ENCODE assay signal across 2 cellular contexts in the genomic region with DNA sequence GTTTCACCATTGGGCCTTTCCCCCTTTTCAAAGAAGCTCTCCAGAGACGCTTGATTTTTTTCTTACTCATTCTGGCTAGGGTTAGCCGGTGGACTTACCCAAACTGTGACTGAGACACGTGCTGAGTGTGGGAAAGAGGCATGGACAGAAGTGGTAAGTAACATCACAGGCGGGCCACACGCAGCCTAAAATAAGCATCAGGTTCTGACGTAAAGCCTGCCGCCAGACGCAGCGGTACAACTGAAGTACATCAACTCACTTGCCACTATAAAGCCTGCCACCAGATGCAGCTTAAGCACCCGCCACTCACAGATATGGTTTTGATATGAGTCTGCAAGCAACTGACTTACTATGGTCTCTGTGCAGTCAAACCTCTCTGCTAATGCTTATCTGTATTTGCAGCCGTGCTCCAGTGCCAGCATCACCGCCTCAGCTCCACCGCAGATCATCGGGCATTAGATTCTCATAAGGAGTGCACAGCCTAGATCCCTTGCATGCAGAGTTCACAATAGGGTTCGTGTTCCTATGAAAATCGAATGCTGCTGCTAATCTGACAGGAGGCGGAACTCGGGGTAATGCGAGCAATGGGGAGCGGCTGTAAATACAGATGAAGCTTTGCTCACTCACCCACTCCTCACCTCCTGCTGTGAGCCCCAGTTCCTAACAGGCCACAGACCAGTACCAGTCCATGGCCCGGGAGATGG.
A peak's percentile ranks its signal among the peaks of the same experiment; 100 is the strongest.
TF ChIP-seq lines count a peak whose summit lies in the region.

No MANE protein-coding gene starts in this region.

TF ChIP-seq in HEK293, 187 proteins besides CTCF, POLR2A, EP300 and RAD21:
- TF ChIP-seq ZNF610 (tag by site-specific recombination; IDR thresholded peaks at IDR 0.05; ENCODE audit: borderline replicate concordance), result peak; percentile 99
- TF ChIP-seq, protein P1, sequence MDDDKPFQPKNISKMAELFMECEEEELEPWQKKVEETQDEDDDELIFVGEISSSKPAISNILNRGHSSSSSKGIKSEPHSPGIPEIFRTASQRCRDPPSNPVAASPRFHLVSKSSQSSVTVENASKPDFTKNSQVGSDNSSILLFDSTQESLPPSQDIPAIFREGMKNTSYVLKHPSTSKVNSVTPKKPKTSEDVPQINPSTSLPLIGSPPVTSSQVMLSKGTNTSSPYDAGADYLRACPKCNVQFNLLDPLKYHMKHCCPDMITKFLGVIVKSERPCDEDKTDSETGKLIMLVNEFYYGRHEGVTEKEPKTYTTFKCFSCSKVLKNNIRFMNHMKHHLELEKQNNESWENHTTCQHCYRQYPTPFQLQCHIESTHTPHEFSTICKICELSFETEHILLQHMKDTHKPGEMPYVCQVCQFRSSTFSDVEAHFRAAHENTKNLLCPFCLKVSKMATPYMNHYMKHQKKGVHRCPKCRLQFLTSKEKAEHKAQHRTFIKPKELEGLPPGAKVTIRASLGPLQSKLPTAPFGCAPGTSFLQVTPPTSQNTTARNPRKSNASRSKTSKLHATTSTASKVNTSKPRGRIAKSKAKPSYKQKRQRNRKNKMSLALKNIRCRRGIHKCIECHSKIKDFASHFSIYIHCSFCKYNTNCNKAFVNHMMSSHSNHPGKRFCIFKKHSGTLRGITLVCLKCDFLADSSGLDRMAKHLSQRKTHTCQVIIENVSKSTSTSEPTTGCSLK (tag by site-specific recombination; IDR thresholded peaks at IDR 0.05), result no peak

TF ChIP-seq in GM12878, 131 proteins besides CTCF, POLR2A, EP300 and RAD21 (continues in another document):
- no peak for TF ChIP-seq HCFC1 (IDR thresholded peaks at IDR 0.05; ENCODE audit: low read length)
- TF ChIP-seq SMARCA5 (IDR thresholded peaks at IDR 0.05), result no peak
- TF ChIP-seq WRNIP1 (IDR thresholded peaks at IDR 0.05; ENCODE audit: borderline replicate concordance, low read depth, low read length), result no peak
- no peak for TF ChIP-seq BRCA1 (IDR thresholded peaks at IDR 0.05; ENCODE audit: low read depth, low read length)
- no peak; the same call in 1 of the 2 replicates for TF ChIP-seq IKZF1 (conservative IDR thresholded peaks at IDR 0.05)
- TF ChIP-seq, protein P2, sequence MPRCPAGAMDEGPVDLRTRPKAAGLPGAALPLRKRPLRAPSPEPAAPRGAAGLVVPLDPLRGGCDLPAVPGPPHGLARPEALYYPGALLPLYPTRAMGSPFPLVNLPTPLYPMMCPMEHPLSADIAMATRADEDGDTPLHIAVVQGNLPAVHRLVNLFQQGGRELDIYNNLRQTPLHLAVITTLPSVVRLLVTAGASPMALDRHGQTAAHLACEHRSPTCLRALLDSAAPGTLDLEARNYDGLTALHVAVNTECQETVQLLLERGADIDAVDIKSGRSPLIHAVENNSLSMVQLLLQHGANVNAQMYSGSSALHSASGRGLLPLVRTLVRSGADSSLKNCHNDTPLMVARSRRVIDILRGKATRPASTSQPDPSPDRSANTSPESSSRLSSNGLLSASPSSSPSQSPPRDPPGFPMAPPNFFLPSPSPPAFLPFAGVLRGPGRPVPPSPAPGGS (IDR thresholded peaks at IDR 0.05; ENCODE audit: borderline replicate concordance, insufficient read depth, low read depth, low read length, poor library complexity, severe bottlenecking), result no peak
- TF ChIP-seq MEF2A (IDR thresholded peaks at IDR 0.05; ENCODE audit: insufficient read depth, low read depth, low read length), result peak; percentile 70; the same call in 1 of the 2 replicates
- no peak for TF ChIP-seq SUPT20H (IDR thresholded peaks at IDR 0.05; ENCODE audit: borderline replicate concordance, control insufficient read depth, low read depth, low read length)
- TF ChIP-seq RFX5 (IDR thresholded peaks at IDR 0.05; ENCODE audit: low read depth, low read length), result no peak
- TF ChIP-seq ZNF384 (IDR thresholded peaks at IDR 0.05; ENCODE audit: borderline replicate concordance, low read depth, low read length), result peak; percentile 66; the same call in 1 of the 2 replicates
- peak; percentile 86 for TF ChIP-seq CREB1 (IDR thresholded peaks at IDR 0.05; ENCODE audit: low read depth)
- no peak for TF ChIP-seq CEBPB (IDR thresholded peaks at IDR 0.05; ENCODE audit: borderline replicate concordance in 1 of 2, low read depth in 2 of 2, low read length in 2 of 2)
- TF ChIP-seq ZNF274 (IDR thresholded peaks at IDR 0.05; ENCODE audit: insufficient read depth, insufficient read length), result no peak
- TF ChIP-seq ETV6 (conservative IDR thresholded peaks at IDR 0.05 in 1 of 2, IDR thresholded peaks at IDR 0.05 in 1 of 2; ENCODE audit: borderline replicate concordance in 1 of 2, low read depth in 1 of 2), result peak in 1 of 2 experiments; percentile 20; a peak in 1 of 4 replicates
- TF ChIP-seq MXI1 (IDR thresholded peaks at IDR 0.05; ENCODE audit: low read depth, low read length), result 0 out of 2 replicates have a peak, but pooled peaks have one; percentile 40
- TF ChIP-seq NR2C1 (IDR thresholded peaks at IDR 0.05), result no peak
- peak; percentile 72 for TF ChIP-seq RUNX3 (IDR thresholded peaks at IDR 0.05; ENCODE audit: low read length)
- no peak for TF ChIP-seq STAT3 (IDR thresholded peaks at IDR 0.05; ENCODE audit: low read depth, low read length)
- TF ChIP-seq SMAD1 (IDR thresholded peaks at IDR 0.05; ENCODE audit: low read depth, partially characterized antibody), result no peak
- no peak for TF ChIP-seq NRF1 (conservative IDR thresholded peaks at IDR 0.05; ENCODE audit: low read depth, low read length)
- no peak for TF ChIP-seq POLR2AphosphoS5 (IDR thresholded peaks at IDR 0.05; ENCODE audit: low read length)
- TF ChIP-seq NFYA (IDR thresholded peaks at IDR 0.05; ENCODE audit: borderline replicate concordance, low read depth, low read length), result no peak
- TF ChIP-seq ATF7 (IDR thresholded peaks at IDR 0.05; ENCODE audit: low read depth), result peak; percentile 50; the same call in 1 of the 2 replicates
- TF ChIP-seq, protein P3, sequence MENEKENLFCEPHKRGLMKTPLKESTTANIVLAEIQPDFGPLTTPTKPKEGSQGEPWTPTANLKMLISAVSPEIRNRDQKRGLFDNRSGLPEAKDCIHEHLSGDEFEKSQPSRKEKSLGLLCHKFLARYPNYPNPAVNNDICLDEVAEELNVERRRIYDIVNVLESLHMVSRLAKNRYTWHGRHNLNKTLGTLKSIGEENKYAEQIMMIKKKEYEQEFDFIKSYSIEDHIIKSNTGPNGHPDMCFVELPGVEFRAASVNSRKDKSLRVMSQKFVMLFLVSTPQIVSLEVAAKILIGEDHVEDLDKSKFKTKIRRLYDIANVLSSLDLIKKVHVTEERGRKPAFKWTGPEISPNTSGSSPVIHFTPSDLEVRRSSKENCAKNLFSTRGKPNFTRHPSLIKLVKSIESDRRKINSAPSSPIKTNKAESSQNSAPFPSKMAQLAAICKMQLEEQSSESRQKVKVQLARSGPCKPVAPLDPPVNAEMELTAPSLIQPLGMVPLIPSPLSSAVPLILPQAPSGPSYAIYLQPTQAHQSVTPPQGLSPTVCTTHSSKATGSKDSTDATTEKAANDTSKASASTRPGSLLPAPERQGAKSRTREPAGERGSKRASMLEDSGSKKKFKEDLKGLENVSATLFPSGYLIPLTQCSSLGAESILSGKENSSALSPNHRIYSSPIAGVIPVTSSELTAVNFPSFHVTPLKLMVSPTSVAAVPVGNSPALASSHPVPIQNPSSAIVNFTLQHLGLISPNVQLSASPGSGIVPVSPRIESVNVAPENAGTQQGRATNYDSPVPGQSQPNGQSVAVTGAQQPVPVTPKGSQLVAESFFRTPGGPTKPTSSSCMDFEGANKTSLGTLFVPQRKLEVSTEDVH (IDR thresholded peaks at IDR 0.05; ENCODE audit: low read depth, partially characterized antibody), result no peak
- TF ChIP-seq, protein P4, sequence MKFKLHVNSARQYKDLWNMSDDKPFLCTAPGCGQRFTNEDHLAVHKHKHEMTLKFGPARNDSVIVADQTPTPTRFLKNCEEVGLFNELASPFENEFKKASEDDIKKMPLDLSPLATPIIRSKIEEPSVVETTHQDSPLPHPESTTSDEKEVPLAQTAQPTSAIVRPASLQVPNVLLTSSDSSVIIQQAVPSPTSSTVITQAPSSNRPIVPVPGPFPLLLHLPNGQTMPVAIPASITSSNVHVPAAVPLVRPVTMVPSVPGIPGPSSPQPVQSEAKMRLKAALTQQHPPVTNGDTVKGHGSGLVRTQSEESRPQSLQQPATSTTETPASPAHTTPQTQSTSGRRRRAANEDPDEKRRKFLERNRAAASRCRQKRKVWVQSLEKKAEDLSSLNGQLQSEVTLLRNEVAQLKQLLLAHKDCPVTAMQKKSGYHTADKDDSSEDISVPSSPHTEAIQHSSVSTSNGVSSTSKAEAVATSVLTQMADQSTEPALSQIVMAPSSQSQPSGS (IDR thresholded peaks at IDR 0.05; ENCODE audit: low read length), result peak; percentile 63; the same call in 1 of the 2 replicates
- TF ChIP-seq TCF7 (IDR thresholded peaks at IDR 0.05; ENCODE audit: borderline replicate concordance), result no peak
- no peak for TF ChIP-seq NFXL1 (IDR thresholded peaks at IDR 0.05; ENCODE audit: borderline replicate concordance)
- TF ChIP-seq KLF5 (IDR thresholded peaks at IDR 0.05; ENCODE audit: partially characterized antibody), result no peak
- TF ChIP-seq SMAD5 (IDR thresholded peaks at IDR 0.05; ENCODE audit: low read depth), result no peak
- TF ChIP-seq JUNB (IDR thresholded peaks at IDR 0.05), result peak; percentile 77
- no peak for TF ChIP-seq MYC (IDR thresholded peaks at IDR 0.05; ENCODE audit: insufficient read depth, insufficient read length, insufficient replicate concordance, low read length, severe bottlenecking)
- TF ChIP-seq CHD2 (IDR thresholded peaks at IDR 0.05; ENCODE audit: borderline replicate concordance, low read depth, low read length), result peak; percentile 28; the same call in 1 of the 2 replicates
- TF ChIP-seq, protein P5, sequence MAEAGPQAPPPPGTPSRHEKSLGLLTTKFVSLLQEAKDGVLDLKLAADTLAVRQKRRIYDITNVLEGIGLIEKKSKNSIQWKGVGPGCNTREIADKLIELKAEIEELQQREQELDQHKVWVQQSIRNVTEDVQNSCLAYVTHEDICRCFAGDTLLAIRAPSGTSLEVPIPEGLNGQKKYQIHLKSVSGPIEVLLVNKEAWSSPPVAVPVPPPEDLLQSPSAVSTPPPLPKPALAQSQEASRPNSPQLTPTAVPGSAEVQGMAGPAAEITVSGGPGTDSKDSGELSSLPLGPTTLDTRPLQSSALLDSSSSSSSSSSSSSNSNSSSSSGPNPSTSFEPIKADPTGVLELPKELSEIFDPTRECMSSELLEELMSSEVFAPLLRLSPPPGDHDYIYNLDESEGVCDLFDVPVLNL (IDR thresholded peaks at IDR 0.05; ENCODE audit: low read depth, low read length), result no peak
- 0 out of 4 replicates have a peak, but pooled peaks of 1 of the 2 experiments have one; percentile 45 for TF ChIP-seq IKZF2 (IDR thresholded peaks at IDR 0.05)
- TF ChIP-seq SMC3 (IDR thresholded peaks at IDR 0.05; ENCODE audit: borderline replicate concordance, low read length), result no peak
- no peak for TF ChIP-seq YY1 (IDR thresholded peaks at IDR 0.05; ENCODE audit: low read depth, low read length)
- peak; percentile 95 to 96 for TF ChIP-seq BHLHE40 (IDR thresholded peaks at IDR 0.05; ENCODE audit: borderline replicate concordance in 1 of 2, low read depth in 2 of 2, low read length in 1 of 2)
- TF ChIP-seq GATAD2B (conservative IDR thresholded peaks at IDR 0.05; ENCODE audit: low read depth), result no peak
- 0 out of 2 replicates have a peak, but pooled peaks have one; percentile 41 for TF ChIP-seq NBN (IDR thresholded peaks at IDR 0.05)
- no peak for TF ChIP-seq SREBF1 (IDR thresholded peaks at IDR 0.05; ENCODE audit: low read length)
- TF ChIP-seq SIX5 (IDR thresholded peaks at IDR 0.05; ENCODE audit: low read depth, low read length, severe bottlenecking), result no peak
- TF ChIP-seq, protein P6, sequence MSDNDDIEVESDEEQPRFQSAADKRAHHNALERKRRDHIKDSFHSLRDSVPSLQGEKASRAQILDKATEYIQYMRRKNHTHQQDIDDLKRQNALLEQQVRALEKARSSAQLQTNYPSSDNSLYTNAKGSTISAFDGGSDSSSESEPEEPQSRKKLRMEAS (IDR thresholded peaks at IDR 0.05; ENCODE audit: low read depth, low read length), result 0 out of 2 replicates have a peak, but pooled peaks have one; percentile 72
- TF ChIP-seq, protein P7, sequence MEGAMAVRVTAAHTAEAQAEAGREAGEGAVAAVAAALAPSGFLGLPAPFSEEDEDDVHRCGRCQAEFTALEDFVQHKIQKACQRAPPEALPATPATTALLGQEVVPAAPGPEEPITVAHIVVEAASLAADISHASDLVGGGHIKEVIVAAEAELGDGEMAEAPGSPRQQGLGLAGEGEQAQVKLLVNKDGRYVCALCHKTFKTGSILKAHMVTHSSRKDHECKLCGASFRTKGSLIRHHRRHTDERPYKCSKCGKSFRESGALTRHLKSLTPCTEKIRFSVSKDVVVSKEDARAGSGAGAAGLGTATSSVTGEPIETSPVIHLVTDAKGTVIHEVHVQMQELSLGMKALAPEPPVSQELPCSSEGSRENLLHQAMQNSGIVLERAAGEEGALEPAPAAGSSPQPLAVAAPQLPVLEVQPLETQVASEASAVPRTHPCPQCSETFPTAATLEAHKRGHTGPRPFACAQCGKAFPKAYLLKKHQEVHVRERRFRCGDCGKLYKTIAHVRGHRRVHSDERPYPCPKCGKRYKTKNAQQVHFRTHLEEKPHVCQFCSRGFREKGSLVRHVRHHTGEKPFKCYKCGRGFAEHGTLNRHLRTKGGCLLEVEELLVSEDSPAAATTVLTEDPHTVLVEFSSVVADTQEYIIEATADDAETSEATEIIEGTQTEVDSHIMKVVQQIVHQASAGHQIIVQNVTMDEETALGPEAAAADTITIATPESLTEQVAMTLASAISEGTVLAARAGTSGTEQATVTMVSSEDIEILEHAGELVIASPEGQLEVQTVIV (IDR thresholded peaks at IDR 0.05; ENCODE audit: borderline replicate concordance, partially characterized antibody), result no peak
- TF ChIP-seq NR2F1 (conservative IDR thresholded peaks at IDR 0.05), result no peak
- TF ChIP-seq PAX8 (IDR thresholded peaks at IDR 0.05), result no peak
- peak; percentile 84 for TF ChIP-seq MEF2B (IDR thresholded peaks at IDR 0.05; ENCODE audit: partially characterized antibody, poor library complexity, severe bottlenecking)
- TF ChIP-seq POU2F2 (IDR thresholded peaks at IDR 0.05; ENCODE audit: borderline replicate concordance, low read depth, low read length), result no peak
- TF ChIP-seq JUND (IDR thresholded peaks at IDR 0.05; ENCODE audit: low read depth, low read length), result no peak
- TF ChIP-seq CBFB (IDR thresholded peaks at IDR 0.05; ENCODE audit: low read depth), result no peak
- no peak for TF ChIP-seq RB1 (IDR thresholded peaks at IDR 0.05; ENCODE audit: borderline replicate concordance)
- no peak for TF ChIP-seq SRF (IDR thresholded peaks at IDR 0.05; ENCODE audit: low read depth in 2 of 2, low read length in 2 of 2)
- TF ChIP-seq FOS (IDR thresholded peaks at IDR 0.05; ENCODE audit: borderline replicate concordance, extremely low read depth, insufficient read length), result no peak
